ENCODE assay signal across 1 cellular context in genomic region chr1:54777431-54777830, GRCh38.
TF ChIP-seq lines count a peak whose summit lies in the region.

No MANE protein-coding gene starts in this region.

TF ChIP-seq in H1, 55 proteins besides CTCF, POLR2A, EP300 and RAD21:
- TF ChIP-seq, protein P1, sequence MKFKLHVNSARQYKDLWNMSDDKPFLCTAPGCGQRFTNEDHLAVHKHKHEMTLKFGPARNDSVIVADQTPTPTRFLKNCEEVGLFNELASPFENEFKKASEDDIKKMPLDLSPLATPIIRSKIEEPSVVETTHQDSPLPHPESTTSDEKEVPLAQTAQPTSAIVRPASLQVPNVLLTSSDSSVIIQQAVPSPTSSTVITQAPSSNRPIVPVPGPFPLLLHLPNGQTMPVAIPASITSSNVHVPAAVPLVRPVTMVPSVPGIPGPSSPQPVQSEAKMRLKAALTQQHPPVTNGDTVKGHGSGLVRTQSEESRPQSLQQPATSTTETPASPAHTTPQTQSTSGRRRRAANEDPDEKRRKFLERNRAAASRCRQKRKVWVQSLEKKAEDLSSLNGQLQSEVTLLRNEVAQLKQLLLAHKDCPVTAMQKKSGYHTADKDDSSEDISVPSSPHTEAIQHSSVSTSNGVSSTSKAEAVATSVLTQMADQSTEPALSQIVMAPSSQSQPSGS (IDR thresholded peaks at IDR 0.05; ENCODE audit: low read length), result no peak
- TF ChIP-seq, protein P2, sequence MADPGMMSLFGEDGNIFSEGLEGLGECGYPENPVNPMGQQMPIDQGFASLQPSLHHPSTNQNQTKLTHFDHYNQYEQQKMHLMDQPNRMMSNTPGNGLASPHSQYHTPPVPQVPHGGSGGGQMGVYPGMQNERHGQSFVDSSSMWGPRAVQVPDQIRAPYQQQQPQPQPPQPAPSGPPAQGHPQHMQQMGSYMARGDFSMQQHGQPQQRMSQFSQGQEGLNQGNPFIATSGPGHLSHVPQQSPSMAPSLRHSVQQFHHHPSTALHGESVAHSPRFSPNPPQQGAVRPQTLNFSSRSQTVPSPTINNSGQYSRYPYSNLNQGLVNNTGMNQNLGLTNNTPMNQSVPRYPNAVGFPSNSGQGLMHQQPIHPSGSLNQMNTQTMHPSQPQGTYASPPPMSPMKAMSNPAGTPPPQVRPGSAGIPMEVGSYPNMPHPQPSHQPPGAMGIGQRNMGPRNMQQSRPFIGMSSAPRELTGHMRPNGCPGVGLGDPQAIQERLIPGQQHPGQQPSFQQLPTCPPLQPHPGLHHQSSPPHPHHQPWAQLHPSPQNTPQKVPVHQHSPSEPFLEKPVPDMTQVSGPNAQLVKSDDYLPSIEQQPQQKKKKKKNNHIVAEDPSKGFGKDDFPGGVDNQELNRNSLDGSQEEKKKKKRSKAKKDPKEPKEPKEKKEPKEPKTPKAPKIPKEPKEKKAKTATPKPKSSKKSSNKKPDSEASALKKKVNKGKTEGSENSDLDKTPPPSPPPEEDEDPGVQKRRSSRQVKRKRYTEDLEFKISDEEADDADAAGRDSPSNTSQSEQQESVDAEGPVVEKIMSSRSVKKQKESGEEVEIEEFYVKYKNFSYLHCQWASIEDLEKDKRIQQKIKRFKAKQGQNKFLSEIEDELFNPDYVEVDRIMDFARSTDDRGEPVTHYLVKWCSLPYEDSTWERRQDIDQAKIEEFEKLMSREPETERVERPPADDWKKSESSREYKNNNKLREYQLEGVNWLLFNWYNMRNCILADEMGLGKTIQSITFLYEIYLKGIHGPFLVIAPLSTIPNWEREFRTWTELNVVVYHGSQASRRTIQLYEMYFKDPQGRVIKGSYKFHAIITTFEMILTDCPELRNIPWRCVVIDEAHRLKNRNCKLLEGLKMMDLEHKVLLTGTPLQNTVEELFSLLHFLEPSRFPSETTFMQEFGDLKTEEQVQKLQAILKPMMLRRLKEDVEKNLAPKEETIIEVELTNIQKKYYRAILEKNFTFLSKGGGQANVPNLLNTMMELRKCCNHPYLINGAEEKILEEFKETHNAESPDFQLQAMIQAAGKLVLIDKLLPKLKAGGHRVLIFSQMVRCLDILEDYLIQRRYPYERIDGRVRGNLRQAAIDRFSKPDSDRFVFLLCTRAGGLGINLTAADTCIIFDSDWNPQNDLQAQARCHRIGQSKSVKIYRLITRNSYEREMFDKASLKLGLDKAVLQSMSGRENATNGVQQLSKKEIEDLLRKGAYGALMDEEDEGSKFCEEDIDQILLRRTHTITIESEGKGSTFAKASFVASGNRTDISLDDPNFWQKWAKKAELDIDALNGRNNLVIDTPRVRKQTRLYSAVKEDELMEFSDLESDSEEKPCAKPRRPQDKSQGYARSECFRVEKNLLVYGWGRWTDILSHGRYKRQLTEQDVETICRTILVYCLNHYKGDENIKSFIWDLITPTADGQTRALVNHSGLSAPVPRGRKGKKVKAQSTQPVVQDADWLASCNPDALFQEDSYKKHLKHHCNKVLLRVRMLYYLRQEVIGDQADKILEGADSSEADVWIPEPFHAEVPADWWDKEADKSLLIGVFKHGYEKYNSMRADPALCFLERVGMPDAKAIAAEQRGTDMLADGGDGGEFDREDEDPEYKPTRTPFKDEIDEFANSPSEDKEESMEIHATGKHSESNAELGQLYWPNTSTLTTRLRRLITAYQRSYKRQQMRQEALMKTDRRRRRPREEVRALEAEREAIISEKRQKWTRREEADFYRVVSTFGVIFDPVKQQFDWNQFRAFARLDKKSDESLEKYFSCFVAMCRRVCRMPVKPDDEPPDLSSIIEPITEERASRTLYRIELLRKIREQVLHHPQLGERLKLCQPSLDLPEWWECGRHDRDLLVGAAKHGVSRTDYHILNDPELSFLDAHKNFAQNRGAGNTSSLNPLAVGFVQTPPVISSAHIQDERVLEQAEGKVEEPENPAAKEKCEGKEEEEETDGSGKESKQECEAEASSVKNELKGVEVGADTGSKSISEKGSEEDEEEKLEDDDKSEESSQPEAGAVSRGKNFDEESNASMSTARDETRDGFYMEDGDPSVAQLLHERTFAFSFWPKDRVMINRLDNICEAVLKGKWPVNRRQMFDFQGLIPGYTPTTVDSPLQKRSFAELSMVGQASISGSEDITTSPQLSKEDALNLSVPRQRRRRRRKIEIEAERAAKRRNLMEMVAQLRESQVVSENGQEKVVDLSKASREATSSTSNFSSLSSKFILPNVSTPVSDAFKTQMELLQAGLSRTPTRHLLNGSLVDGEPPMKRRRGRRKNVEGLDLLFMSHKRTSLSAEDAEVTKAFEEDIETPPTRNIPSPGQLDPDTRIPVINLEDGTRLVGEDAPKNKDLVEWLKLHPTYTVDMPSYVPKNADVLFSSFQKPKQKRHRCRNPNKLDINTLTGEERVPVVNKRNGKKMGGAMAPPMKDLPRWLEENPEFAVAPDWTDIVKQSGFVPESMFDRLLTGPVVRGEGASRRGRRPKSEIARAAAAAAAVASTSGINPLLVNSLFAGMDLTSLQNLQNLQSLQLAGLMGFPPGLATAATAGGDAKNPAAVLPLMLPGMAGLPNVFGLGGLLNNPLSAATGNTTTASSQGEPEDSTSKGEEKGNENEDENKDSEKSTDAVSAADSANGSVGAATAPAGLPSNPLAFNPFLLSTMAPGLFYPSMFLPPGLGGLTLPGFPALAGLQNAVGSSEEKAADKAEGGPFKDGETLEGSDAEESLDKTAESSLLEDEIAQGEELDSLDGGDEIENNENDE (IDR thresholded peaks at IDR 0.05; ENCODE audit: insufficient replicate concordance, low read length), result no peak
- TF ChIP-seq ASH2L (IDR thresholded peaks at IDR 0.05; ENCODE audit: low read length) (no peak), SRF (IDR thresholded peaks at IDR 0.05; ENCODE audit: low read depth, low read length) (no peak), KDM1A (IDR thresholded peaks at IDR 0.05; ENCODE audit: borderline replicate concordance, low read length) (no peak), SUZ12 (IDR thresholded peaks at IDR 0.05; ENCODE audit: low read length) (no peak), BACH1 (IDR thresholded peaks at IDR 0.05; ENCODE audit: low read length) (no peak), BCL11A (IDR thresholded peaks at IDR 0.05; ENCODE audit: low read depth in 2 of 2, low read length in 2 of 2) (no peak), SIX5 (IDR thresholded peaks at IDR 0.05; ENCODE audit: low read depth, low read length) (no peak), GABPA (IDR thresholded peaks at IDR 0.05; ENCODE audit: borderline replicate concordance, insufficient read depth, low read length) (no peak), BRCA1 (IDR thresholded peaks at IDR 0.05; ENCODE audit: low read depth, low read length) (no peak), CREB1 (IDR thresholded peaks at IDR 0.05) (no peak), SAP30 (IDR thresholded peaks at IDR 0.05; ENCODE audit: insufficient read depth, insufficient replicate concordance, low read length) (no peak), NANOG (IDR thresholded peaks at IDR 0.05; ENCODE audit: insufficient read depth, low read depth, low read length, poor library complexity, severe bottlenecking) (no peak), RBBP5 (IDR thresholded peaks at IDR 0.05; ENCODE audit: borderline replicate concordance, low read depth, low read length) (no peak), PHF8 (conservative IDR thresholded peaks at IDR 0.05; ENCODE audit: low read depth, low read length) (no peak), KDM4A (IDR thresholded peaks at IDR 0.05; ENCODE audit: low read depth, low read length, severe bottlenecking) (no peak)
